9 cellular contexts compared by ENCODE assay signal in the genomic region with DNA sequence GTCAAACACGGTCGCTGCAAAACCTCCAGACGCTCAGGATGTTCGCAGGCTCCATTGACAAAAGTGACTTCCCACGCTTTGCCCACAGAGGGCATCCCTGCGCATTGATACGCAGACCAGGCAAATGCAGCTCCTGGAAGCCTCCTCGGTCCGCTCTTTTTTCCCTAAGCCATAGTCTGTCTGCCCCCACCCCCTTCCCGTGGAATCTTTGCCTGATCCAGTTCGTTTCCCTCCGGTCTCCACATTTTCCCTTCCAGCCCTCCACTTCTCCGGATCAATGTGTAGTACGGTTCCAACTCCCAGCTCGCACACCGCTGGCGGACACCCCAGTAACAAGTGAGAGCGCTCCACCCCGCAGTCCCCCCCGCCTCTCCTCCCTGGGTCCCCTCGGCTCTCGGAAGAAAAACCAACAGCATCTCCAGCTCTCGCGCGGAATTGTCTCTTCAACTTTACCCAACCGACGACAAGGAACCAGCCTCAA. TPM values are rescaled to one million over a fixed set of nuclear protein-coding genes. Genes with fewer than 3 reads are reported as not detected.
DNase-seq lines count a peak whose midpoint lies in the region; ATAC-seq and TF ChIP-seq lines count a peak whose summit lies in the region.
"Had no signal": no experiment of that assay in that cellular context is flagged by ENCODE, and none has a peak within 500 bp of the region (broad histone marks: within the 10 kb centered on the region; RNA-seq: fewer than 3 reads in every experiment).

A gene with protein sequence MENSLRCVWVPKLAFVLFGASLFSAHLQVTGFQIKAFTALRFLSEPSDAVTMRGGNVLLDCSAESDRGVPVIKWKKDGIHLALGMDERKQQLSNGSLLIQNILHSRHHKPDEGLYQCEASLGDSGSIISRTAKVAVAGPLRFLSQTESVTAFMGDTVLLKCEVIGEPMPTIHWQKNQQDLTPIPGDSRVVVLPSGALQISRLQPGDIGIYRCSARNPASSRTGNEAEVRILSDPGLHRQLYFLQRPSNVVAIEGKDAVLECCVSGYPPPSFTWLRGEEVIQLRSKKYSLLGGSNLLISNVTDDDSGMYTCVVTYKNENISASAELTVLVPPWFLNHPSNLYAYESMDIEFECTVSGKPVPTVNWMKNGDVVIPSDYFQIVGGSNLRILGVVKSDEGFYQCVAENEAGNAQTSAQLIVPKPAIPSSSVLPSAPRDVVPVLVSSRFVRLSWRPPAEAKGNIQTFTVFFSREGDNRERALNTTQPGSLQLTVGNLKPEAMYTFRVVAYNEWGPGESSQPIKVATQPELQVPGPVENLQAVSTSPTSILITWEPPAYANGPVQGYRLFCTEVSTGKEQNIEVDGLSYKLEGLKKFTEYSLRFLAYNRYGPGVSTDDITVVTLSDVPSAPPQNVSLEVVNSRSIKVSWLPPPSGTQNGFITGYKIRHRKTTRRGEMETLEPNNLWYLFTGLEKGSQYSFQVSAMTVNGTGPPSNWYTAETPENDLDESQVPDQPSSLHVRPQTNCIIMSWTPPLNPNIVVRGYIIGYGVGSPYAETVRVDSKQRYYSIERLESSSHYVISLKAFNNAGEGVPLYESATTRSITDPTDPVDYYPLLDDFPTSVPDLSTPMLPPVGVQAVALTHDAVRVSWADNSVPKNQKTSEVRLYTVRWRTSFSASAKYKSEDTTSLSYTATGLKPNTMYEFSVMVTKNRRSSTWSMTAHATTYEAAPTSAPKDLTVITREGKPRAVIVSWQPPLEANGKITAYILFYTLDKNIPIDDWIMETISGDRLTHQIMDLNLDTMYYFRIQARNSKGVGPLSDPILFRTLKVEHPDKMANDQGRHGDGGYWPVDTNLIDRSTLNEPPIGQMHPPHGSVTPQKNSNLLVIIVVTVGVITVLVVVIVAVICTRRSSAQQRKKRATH (N-terminal part only) (plus strand): TSS at position 307 of the 481 bp plus-strand sequence. CDS start 591 bp downstream, outside the sequence.

- intact Hi-C loops in Right ventricle myocardium inferior (cut with DNase I): no loop called here

- no peaks in the 10 kb centered on the region for H3K36me3 ChIP-seq in right atrium auricular region

- ATAC-seq in Right ventricle myocardium inferior (peak; percentile 37), GM19324 (IDR thresholded peaks at IDR 0.05; ENCODE audit: low FRiP score, unreplicated experiment) (no peak), HG02981 (IDR thresholded peaks at IDR 0.05; ENCODE audit: unreplicated experiment) (no peak)

- peak within 1 kb of the TSS in 1 of 2 donors; percentile 29 for H3K4me3 ChIP-seq in right atrium auricular region

- peaks cover 10% of the 10 kb centered on the region for H3K27me3 Mint-ChIP-seq in neural crest cell (ENCODE audit: low read depth)

- H3K9me3 Mint-ChIP-seq in neural crest cell: no peaks in the 10 kb centered on the region

- peaks cover 31% of the 10 kb centered on the region for H3K4me1 Mint-ChIP-seq in neural crest cell

- no peak within 1 kb of the TSS for H3K4me3 Mint-ChIP-seq in neural crest cell

- peaks cover 0 to 10% of the 10 kb centered on the region in 2 donors for H3K27me3 ChIP-seq in right atrium auricular region

- no peaks in the 10 kb centered on the region for H3K9me3 ChIP-seq in right atrium auricular region

- DNase-seq in Right ventricle myocardium inferior (ENCODE audit: missing footprints) (peak; percentile 54), right atrium auricular region (ENCODE audit: low spot score) (no peak), NCI-H774 (lab: John Stamatoyannopoulos, UW) (peak; percentile 11), epithelial cell of prostate (ENCODE audit: low read depth, low spot score) (peak; percentile 1), neural crest cell (ENCODE audit: low read depth, low spot score) (peak; percentile 67), COLO829 (ENCODE audit: low spot score) (no peak)

- peaks cover 0 to 16% of the 10 kb centered on the region in 2 donors for H3K4me1 ChIP-seq in right atrium auricular region

- no peaks in the 10 kb centered on the region for H3K36me3 Mint-ChIP-seq in neural crest cell (ENCODE audit: low read depth)

- H3K27ac Mint-ChIP-seq in neural crest cell (ENCODE audit: unreplicated experiment): peak within 1 kb of the TSS; percentile 3

- TF ChIP-seq CTCF in right atrium auricular region (IDR thresholded peaks at IDR 0.05): peak in 1 of 2 donors; percentile 29
- TF ChIP-seq CTCF in neural crest cell (conservative IDR thresholded peaks at IDR 0.05): peak; percentile 65

- H3K27ac ChIP-seq in right atrium auricular region (no peak within 1 kb of the TSS), epithelial cell of prostate (no peak within 1 kb of the TSS)

RNA-seq across cellular contexts. Expression of the gene that starts here (rescaled TPM):
- total RNA-seq in Right ventricle myocardium inferior (not detected), right atrium auricular region (not detected), neural crest cell (10.1 and 11.3 TPM in 2 replicates)
- total RNA-seq: activated CD8-positive, alpha-beta memory T cell treated with anti-CD3 and anti-CD28 coated beads for 36 hours had no signal

Comparison
In these comparisons a context has a peak if more than half of its experiments do, and no peak if none do; other contexts are left out.
1. RNA of the gene that starts here (total RNA-seq): 10.1 to 11.3 TPM in neural crest cell; not detected in right atrium auricular region and not detected in Right ventricle myocardium inferior (single experiment); every median in the first group is over 10 times any median in the second.
2. Peak in DNase-seq and ATAC-seq in Right ventricle myocardium inferior; RNA of the gene not detected or under 1 TPM.
3. DNase-seq: peak in NCI-H774 (single experiment), epithelial cell of prostate (single experiment) and neural crest cell (single experiment); none in right atrium auricular region (single experiment) and COLO829 (single experiment).